In the genomic region with DNA sequence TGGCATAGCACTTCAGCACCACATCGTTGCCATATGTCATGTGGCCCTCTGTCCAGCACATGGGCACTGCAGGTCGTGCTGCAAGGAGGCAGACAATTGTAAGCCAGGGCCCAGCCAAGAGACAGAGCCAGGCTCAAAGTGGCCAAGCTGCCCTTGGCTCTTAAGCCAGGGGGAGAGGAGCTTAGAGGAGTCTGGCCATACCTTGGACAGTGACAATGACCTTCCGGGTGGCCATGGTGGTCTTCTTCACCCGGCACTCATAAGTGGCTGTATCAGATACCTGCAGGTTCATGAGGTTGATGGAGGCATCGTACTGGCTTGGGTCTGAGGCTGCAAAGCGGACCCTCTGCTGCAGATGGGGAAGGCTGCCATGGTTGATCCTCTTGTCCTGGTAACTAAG, we compare ENCODE assay signal across 2 cellular contexts.
TF ChIP-seq lines count a peak whose summit lies in the region.

No MANE protein-coding gene starts in this region.

TF ChIP-seq in SK-N-SH, 30 proteins besides CTCF, POLR2A, EP300 and RAD21 (continued from another document):
- TF ChIP-seq, protein P1, sequence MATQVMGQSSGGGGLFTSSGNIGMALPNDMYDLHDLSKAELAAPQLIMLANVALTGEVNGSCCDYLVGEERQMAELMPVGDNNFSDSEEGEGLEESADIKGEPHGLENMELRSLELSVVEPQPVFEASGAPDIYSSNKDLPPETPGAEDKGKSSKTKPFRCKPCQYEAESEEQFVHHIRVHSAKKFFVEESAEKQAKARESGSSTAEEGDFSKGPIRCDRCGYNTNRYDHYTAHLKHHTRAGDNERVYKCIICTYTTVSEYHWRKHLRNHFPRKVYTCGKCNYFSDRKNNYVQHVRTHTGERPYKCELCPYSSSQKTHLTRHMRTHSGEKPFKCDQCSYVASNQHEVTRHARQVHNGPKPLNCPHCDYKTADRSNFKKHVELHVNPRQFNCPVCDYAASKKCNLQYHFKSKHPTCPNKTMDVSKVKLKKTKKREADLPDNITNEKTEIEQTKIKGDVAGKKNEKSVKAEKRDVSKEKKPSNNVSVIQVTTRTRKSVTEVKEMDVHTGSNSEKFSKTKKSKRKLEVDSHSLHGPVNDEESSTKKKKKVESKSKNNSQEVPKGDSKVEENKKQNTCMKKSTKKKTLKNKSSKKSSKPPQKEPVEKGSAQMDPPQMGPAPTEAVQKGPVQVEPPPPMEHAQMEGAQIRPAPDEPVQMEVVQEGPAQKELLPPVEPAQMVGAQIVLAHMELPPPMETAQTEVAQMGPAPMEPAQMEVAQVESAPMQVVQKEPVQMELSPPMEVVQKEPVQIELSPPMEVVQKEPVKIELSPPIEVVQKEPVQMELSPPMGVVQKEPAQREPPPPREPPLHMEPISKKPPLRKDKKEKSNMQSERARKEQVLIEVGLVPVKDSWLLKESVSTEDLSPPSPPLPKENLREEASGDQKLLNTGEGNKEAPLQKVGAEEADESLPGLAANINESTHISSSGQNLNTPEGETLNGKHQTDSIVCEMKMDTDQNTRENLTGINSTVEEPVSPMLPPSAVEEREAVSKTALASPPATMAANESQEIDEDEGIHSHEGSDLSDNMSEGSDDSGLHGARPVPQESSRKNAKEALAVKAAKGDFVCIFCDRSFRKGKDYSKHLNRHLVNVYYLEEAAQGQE (IDR thresholded peaks at IDR 0.05; ENCODE audit: low read depth, low read length): peak; percentile 70; the same call in 1 of the 2 replicates
- TF ChIP-seq, protein P2, sequence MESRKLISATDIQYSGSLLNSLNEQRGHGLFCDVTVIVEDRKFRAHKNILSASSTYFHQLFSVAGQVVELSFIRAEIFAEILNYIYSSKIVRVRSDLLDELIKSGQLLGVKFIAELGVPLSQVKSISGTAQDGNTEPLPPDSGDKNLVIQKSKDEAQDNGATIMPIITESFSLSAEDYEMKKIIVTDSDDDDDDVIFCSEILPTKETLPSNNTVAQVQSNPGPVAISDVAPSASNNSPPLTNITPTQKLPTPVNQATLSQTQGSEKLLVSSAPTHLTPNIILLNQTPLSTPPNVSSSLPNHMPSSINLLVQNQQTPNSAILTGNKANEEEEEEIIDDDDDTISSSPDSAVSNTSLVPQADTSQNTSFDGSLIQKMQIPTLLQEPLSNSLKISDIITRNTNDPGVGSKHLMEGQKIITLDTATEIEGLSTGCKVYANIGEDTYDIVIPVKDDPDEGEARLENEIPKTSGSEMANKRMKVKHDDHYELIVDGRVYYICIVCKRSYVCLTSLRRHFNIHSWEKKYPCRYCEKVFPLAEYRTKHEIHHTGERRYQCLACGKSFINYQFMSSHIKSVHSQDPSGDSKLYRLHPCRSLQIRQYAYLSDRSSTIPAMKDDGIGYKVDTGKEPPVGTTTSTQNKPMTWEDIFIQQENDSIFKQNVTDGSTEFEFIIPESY (IDR thresholded peaks at IDR 0.05; ENCODE audit: borderline replicate concordance, low read depth): no peak
- TF ChIP-seq RXRA (IDR thresholded peaks at IDR 0.05; ENCODE audit: borderline replicate concordance, low read depth) (no peak), ELF1 (IDR thresholded peaks at IDR 0.05) (no peak), TAF1 (IDR thresholded peaks at IDR 0.05; ENCODE audit: borderline replicate concordance, low read depth, low read length) (no peak)

TF ChIP-seq in SK-N-SH treated with all-trans-retinoic acid at 6 μM for 48 hours, 23 proteins besides CTCF, POLR2A, EP300 and RAD21 (continued from another document):
- TF ChIP-seq, protein P3, sequence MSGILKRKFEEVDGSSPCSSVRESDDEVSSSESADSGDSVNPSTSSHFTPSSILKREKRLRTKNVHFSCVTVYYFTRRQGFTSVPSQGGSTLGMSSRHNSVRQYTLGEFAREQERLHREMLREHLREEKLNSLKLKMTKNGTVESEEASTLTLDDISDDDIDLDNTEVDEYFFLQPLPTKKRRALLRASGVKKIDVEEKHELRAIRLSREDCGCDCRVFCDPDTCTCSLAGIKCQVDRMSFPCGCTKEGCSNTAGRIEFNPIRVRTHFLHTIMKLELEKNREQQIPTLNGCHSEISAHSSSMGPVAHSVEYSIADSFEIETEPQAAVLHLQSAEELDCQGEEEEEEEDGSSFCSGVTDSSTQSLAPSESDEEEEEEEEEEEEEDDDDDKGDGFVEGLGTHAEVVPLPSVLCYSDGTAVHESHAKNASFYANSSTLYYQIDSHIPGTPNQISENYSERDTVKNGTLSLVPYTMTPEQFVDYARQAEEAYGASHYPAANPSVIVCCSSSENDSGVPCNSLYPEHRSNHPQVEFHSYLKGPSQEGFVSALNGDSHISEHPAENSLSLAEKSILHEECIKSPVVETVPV (CRISPR knock-in tag; IDR thresholded peaks at IDR 0.05): no peak
- TF ChIP-seq ZFP3 (CRISPR knock-in tag; IDR thresholded peaks at IDR 0.05) (no peak), TCF4 (CRISPR knock-in tag; IDR thresholded peaks at IDR 0.05; ENCODE audit: borderline replicate concordance) (no peak), ZC3H10 (CRISPR knock-in tag; IDR thresholded peaks at IDR 0.05) (no peak), ESRRG (CRISPR knock-in tag; IDR thresholded peaks at IDR 0.05) (no peak), RARB (CRISPR knock-in tag; IDR thresholded peaks at IDR 0.05) (no peak), POU6F1 (CRISPR knock-in tag; IDR thresholded peaks at IDR 0.05; ENCODE audit: borderline replicate concordance, low read depth) (no peak), OSR1 (CRISPR knock-in tag; IDR thresholded peaks at IDR 0.05) (no peak)
- TF ChIP-seq, protein P4, sequence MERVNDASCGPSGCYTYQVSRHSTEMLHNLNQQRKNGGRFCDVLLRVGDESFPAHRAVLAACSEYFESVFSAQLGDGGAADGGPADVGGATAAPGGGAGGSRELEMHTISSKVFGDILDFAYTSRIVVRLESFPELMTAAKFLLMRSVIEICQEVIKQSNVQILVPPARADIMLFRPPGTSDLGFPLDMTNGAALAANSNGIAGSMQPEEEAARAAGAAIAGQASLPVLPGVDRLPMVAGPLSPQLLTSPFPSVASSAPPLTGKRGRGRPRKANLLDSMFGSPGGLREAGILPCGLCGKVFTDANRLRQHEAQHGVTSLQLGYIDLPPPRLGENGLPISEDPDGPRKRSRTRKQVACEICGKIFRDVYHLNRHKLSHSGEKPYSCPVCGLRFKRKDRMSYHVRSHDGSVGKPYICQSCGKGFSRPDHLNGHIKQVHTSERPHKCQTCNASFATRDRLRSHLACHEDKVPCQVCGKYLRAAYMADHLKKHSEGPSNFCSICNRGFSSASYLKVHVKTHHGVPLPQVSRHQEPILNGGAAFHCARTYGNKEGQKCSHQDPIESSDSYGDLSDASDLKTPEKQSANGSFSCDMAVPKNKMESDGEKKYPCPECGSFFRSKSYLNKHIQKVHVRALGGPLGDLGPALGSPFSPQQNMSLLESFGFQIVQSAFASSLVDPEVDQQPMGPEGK (CRISPR knock-in tag; IDR thresholded peaks at IDR 0.05; ENCODE audit: borderline replicate concordance): no peak
- TF ChIP-seq, protein P5, sequence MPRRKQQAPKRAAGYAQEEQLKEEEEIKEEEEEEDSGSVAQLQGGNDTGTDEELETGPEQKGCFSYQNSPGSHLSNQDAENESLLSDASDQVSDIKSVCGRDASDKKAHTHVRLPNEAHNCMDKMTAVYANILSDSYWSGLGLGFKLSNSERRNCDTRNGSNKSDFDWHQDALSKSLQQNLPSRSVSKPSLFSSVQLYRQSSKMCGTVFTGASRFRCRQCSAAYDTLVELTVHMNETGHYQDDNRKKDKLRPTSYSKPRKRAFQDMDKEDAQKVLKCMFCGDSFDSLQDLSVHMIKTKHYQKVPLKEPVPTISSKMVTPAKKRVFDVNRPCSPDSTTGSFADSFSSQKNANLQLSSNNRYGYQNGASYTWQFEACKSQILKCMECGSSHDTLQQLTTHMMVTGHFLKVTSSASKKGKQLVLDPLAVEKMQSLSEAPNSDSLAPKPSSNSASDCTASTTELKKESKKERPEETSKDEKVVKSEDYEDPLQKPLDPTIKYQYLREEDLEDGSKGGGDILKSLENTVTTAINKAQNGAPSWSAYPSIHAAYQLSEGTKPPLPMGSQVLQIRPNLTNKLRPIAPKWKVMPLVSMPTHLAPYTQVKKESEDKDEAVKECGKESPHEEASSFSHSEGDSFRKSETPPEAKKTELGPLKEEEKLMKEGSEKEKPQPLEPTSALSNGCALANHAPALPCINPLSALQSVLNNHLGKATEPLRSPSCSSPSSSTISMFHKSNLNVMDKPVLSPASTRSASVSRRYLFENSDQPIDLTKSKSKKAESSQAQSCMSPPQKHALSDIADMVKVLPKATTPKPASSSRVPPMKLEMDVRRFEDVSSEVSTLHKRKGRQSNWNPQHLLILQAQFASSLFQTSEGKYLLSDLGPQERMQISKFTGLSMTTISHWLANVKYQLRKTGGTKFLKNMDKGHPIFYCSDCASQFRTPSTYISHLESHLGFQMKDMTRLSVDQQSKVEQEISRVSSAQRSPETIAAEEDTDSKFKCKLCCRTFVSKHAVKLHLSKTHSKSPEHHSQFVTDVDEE (CRISPR knock-in tag; IDR thresholded peaks at IDR 0.05): no peak
